ENCODE assay signal across 17 cellular contexts in genomic region chr7:83861-84632, GRCh38.
"Had no signal": no experiment of that assay in that cellular context is flagged by ENCODE, and none has a peak within 500 bp of the region (broad histone marks: within the 10 kb centered on the region; RNA-seq: fewer than 3 reads in every experiment).

No MANE protein-coding gene starts in this region.

- DNase-seq: activated CD4-positive, alpha-beta T cell treated with anti-CD3 and anti-CD28 coated beads, Interleukin-2, amount 50 U/mL, for 4 hours; activated CD4-positive, CD25-positive, alpha-beta regulatory T cell treated with anti-CD3 and anti-CD28 coated beads, Interleukin-2, amount 50 U/mL, for 72 hours; activated naive CD8-positive, alpha-beta T cell treated with anti-CD3 and anti-CD28 coated beads for 36 hours; central memory CD4-positive, alpha-beta T cell; colonic mucosa; hippocampal formation; lower lobe of right lung; nephron progenitor cell; SK-N-SH; small intestine; stimulated activated CD4-positive, alpha-beta T cell treated with anti-CD3 and anti-CD28 coated beads, Interleukin-4, amount 100 ng/mL, for 4 hours; stimulated activated CD8-positive, alpha-beta memory T cell treated with anti-CD3 and anti-CD28 coated beads, Interleukin-4, amount 100 ng/mL, for 48 hours; stimulated activated naive CD8-positive, alpha-beta T cell treated with anti-CD3 and anti-CD28 coated beads, Interleukin-15, Interleukin-2, amounts not matched to agents 100 U/mL and 50 U/mL, for 24 hours; T-helper 9 cell; transverse colon had no signal

- ATAC-seq: body of pancreas; lower lobe of right lung; stimulated activated naive CD8-positive, alpha-beta T cell treated with anti-CD3 and anti-CD28 coated beads, Interleukin-15, Interleukin-2, amounts not matched to agents 100 U/mL and 50 U/mL, for 24 hours; T-cell had no signal
